15 cellular contexts compared by ENCODE assay signal in genomic region chr10:31851216-31851615, GRCh38.
A peak's percentile ranks its signal among the peaks of the same experiment; 100 is the strongest.
DNase-seq lines count a peak whose midpoint lies in the region; ATAC-seq, FAIRE-seq and TF ChIP-seq lines count a peak whose summit lies in the region.
"Had no signal": no experiment of that assay in that cellular context is flagged by ENCODE, and none has a peak within 500 bp of the region (broad histone marks: within the 10 kb centered on the region; RNA-seq: fewer than 3 reads in every experiment).

No MANE protein-coding gene starts in this region.

- H3K27ac ChIP-seq in HepG2 (ENCODE audit: extremely low read length, insufficient read depth, low read length) (no peak overlapping the region), right lobe of liver (no peak overlapping the region)
- H3K27ac ChIP-seq: 22Rv1 had no signal

- H3K4me2 ChIP-seq in HepG2 (ENCODE audit: low read depth, low read length), result no peak overlapping the region

- in situ Hi-C loops in HepG2 (cut with HindIII; ENCODE audit: extremely low pct_ligation_motif_present, low pct_unique_long_range_greater_than_20kb), result no loop called here

- H2AFZ ChIP-seq in HepG2 (ENCODE audit: low read length), result no peak overlapping the region

- H3K9me3 ChIP-seq in HepG2 (ENCODE audit: low read length) (no peaks in the 10 kb centered on the region), right lobe of liver (no peaks in the 10 kb centered on the region)

- H3K9ac ChIP-seq in HepG2 (ENCODE audit: insufficient read depth, low read depth, low read length), result no peak overlapping the region

- peak overlapping the region; percentile 27 for H3K4me3 Mint-ChIP-seq in activated T-cell treated with anti-CD3 and anti-CD28 coated beads, Interleukin-2, amount 50 U/mL, for 24 hours
- H3K4me3 Mint-ChIP-seq in activated T-cell treated with anti-CD3 and anti-CD28 coated beads, Interleukin-2, amount 50 U/mL, for 4 hours, result no peak overlapping the region
- H3K4me3 Mint-ChIP-seq in activated naive CD8-positive, alpha-beta T cell treated with anti-CD3 and anti-CD28 coated beads for 36 hours, result no peak overlapping the region
- no peak overlapping the region for H3K4me3 Mint-ChIP-seq in endothelial cell (ENCODE audit: unreplicated experiment)
- H3K4me3 Mint-ChIP-seq: CD14-positive monocyte; CD8-positive, alpha-beta T cell had no signal

- intact Hi-C loops in HepG2 (cut with micrococcal nuclease; ENCODE audit: unreplicated experiment) (no loop called here), right lobe of liver (cut with DNase I) (loop anchor here in 1 of 2 donors (10.0 kb wide), 1 partner anchor 104 kb away; no protein-coding TSS in a partner anchor)

- no peak for TF ChIP-seq CTCF in HepG2 (CRISPR knock-in tag; IDR thresholded peaks at IDR 0.05)
- no peak for TF ChIP-seq CTCF in right lobe of liver (IDR thresholded peaks at IDR 0.05)
- TF ChIP-seq CTCF in endothelial cell (IDR thresholded peaks at IDR 0.05; ENCODE audit: unreplicated experiment), result no peak

- 0 out of 2 replicates have a peak, but pooled peaks cover 3% of the 10 kb centered on the region for H4K20me1 ChIP-seq in HepG2 (ENCODE audit: insufficient read depth, low read length)

- H3K4me3 ChIP-seq in HepG2 (replicated peaks in 1 of 3; ENCODE audit: insufficient read depth in 1 of 3, low read depth in 2 of 3, low read length in 3 of 3), result no peak overlapping the region
- H3K4me3 ChIP-seq in right lobe of liver, result no peak overlapping the region

- POLR2A ChIA-PET in HepG2 (lab: Yijun Ruan, JAX), result no interaction called here

- H3K79me2 ChIP-seq in HepG2 (ENCODE audit: insufficient read depth, low read length), result peaks cover 31% of the 10 kb centered on the region

- no peak for DNase-seq in activated T-cell treated with anti-CD3 and anti-CD28 coated beads, Interleukin-2, amount 50 U/mL, for 24 hours
- no peak for DNase-seq in activated T-cell treated with anti-CD3 and anti-CD28 coated beads, Interleukin-2, amount 50 U/mL, for 4 hours
- no peak for DNase-seq in HepG2 (ENCODE audit: low spot score)
- no peak for DNase-seq in right lobe of liver
- no peak for DNase-seq in activated naive CD8-positive, alpha-beta T cell treated with anti-CD3 and anti-CD28 coated beads for 36 hours
- no peak for DNase-seq in endothelial cell (ENCODE audit: low spot score)
- no peak for DNase-seq in HCEC 1CT
- no peak for DNase-seq in midbrain (lab: John Stamatoyannopoulos, UW)
- DNase-seq: CD8-positive, alpha-beta T cell; COR-L47; DMS53; GF-D8 had no signal

- no peak for FAIRE-seq in HepG2 (lab: Jason Lieb, UNC)
- FAIRE-seq: HTR-8/SVneo had no signal

- H3K9me3 Mint-ChIP-seq in activated T-cell treated with anti-CD3 and anti-CD28 coated beads, Interleukin-2, amount 50 U/mL, for 24 hours, result no peaks in the 10 kb centered on the region
- H3K9me3 Mint-ChIP-seq in activated T-cell treated with anti-CD3 and anti-CD28 coated beads, Interleukin-2, amount 50 U/mL, for 4 hours, result no peaks in the 10 kb centered on the region
- H3K9me3 Mint-ChIP-seq in activated naive CD8-positive, alpha-beta T cell treated with anti-CD3 and anti-CD28 coated beads for 36 hours, result no peaks in the 10 kb centered on the region
- H3K9me3 Mint-ChIP-seq in endothelial cell (ENCODE audit: unreplicated experiment), result no peaks in the 10 kb centered on the region
- H3K9me3 Mint-ChIP-seq: CD14-positive monocyte; CD8-positive, alpha-beta T cell had no signal

- no peaks in the 10 kb centered on the region for H3K27me3 Mint-ChIP-seq in activated T-cell treated with anti-CD3 and anti-CD28 coated beads, Interleukin-2, amount 50 U/mL, for 24 hours
- no peaks in the 10 kb centered on the region for H3K27me3 Mint-ChIP-seq in activated T-cell treated with anti-CD3 and anti-CD28 coated beads, Interleukin-2, amount 50 U/mL, for 4 hours (ENCODE audit: low read depth)
- H3K27me3 Mint-ChIP-seq in activated naive CD8-positive, alpha-beta T cell treated with anti-CD3 and anti-CD28 coated beads for 36 hours, result no peaks in the 10 kb centered on the region
- no peaks in the 10 kb centered on the region for H3K27me3 Mint-ChIP-seq in endothelial cell (ENCODE audit: unreplicated experiment)

- H3K4me1 ChIP-seq in HepG2 (ENCODE audit: insufficient read depth, low read length), result no peaks in the 10 kb centered on the region
- no peaks in the 10 kb centered on the region for H3K4me1 ChIP-seq in right lobe of liver

- H3K36me3 Mint-ChIP-seq in activated T-cell treated with anti-CD3 and anti-CD28 coated beads, Interleukin-2, amount 50 U/mL, for 24 hours (ENCODE audit: low read depth), result peaks cover 12% of the 10 kb centered on the region
- H3K36me3 Mint-ChIP-seq in activated T-cell treated with anti-CD3 and anti-CD28 coated beads, Interleukin-2, amount 50 U/mL, for 4 hours (ENCODE audit: insufficient read depth), result peaks cover 21% of the 10 kb centered on the region
- peaks cover 2% of the 10 kb centered on the region for H3K36me3 Mint-ChIP-seq in activated naive CD8-positive, alpha-beta T cell treated with anti-CD3 and anti-CD28 coated beads for 36 hours
- H3K36me3 Mint-ChIP-seq in endothelial cell (ENCODE audit: low read depth, unreplicated experiment), result no peaks in the 10 kb centered on the region

- TF ChIP-seq POLR2A in HepG2 (IDR thresholded peaks at IDR 0.05; ENCODE audit: insufficient read depth in 1 of 2, low read depth in 2 of 2, low read length in 2 of 2) (no peak), right lobe of liver (IDR thresholded peaks at IDR 0.05) (no peak)

- 98% methylated on average over 1 of the region's 1 CpG for WGBS in HepG2 (ENCODE audit: low lambda C conversion rate)
- 91% methylated on average over 1 of the region's 1 CpG for WGBS in right lobe of liver (ENCODE audit: insufficient coverage, low coverage, low lambda C conversion rate, missing lambda C conversion rate)

- no peak for TF ChIP-seq RAD21 in HepG2 (CRISPR knock-in tag; IDR thresholded peaks at IDR 0.05)

- ATAC-seq in activated T-cell treated with anti-CD3 and anti-CD28 coated beads, Interleukin-2, amount 50 U/mL, for 4 hours, result no peak
- ATAC-seq in HepG2 (no peak), right lobe of liver (no peak)
- ATAC-seq: CD8-positive, alpha-beta T cell had no signal

- H3K27me3 ChIP-seq in HepG2 (ENCODE audit: control insufficient read depth in 1 of 2, insufficient read depth in 2 of 2, low read length in 2 of 2) (no peaks in the 10 kb centered on the region), right lobe of liver (no peaks in the 10 kb centered on the region)

- peaks cover 15% of the 10 kb centered on the region for H3K4me1 Mint-ChIP-seq in activated T-cell treated with anti-CD3 and anti-CD28 coated beads, Interleukin-2, amount 50 U/mL, for 24 hours (ENCODE audit: low read depth)
- H3K4me1 Mint-ChIP-seq in activated T-cell treated with anti-CD3 and anti-CD28 coated beads, Interleukin-2, amount 50 U/mL, for 4 hours (ENCODE audit: low read depth), result peaks cover 9% of the 10 kb centered on the region
- H3K4me1 Mint-ChIP-seq in activated naive CD8-positive, alpha-beta T cell treated with anti-CD3 and anti-CD28 coated beads for 36 hours, result peaks cover 12% of the 10 kb centered on the region
- peaks cover 37% of the 10 kb centered on the region for H3K4me1 Mint-ChIP-seq in endothelial cell (ENCODE audit: unreplicated experiment)
- H3K4me1 Mint-ChIP-seq: CD14-positive monocyte had no signal

- TF ChIP-seq EP300 in HepG2 (IDR thresholded peaks at IDR 0.05; ENCODE audit: low read depth in 2 of 2, low read length in 2 of 2), result no peak
- TF ChIP-seq EP300 in HepG2 (CRISPR knock-in tag; IDR thresholded peaks at IDR 0.05; ENCODE audit: borderline replicate concordance), result no peak

- TSS peak; percentile 19 for BruUV-seq in HepG2 (replicated peaks; lab: Mats Ljungman, UMichigan)

- peak overlapping the region; percentile 7 for H3K27ac Mint-ChIP-seq in activated T-cell treated with anti-CD3 and anti-CD28 coated beads, Interleukin-2, amount 50 U/mL, for 24 hours
- peak overlapping the region; percentile 47 for H3K27ac Mint-ChIP-seq in activated naive CD8-positive, alpha-beta T cell treated with anti-CD3 and anti-CD28 coated beads for 36 hours
- peak overlapping the region; percentile 19 for H3K27ac Mint-ChIP-seq in endothelial cell (ENCODE audit: unreplicated experiment)
- H3K27ac Mint-ChIP-seq: CD14-positive monocyte; CD8-positive, alpha-beta T cell had no signal

- H3K36me3 ChIP-seq in HepG2 (replicated peaks in 1 of 2; ENCODE audit: control insufficient read depth in 1 of 2, insufficient read depth in 2 of 2, low read length in 2 of 2), result peaks cover 6 to 32% of the 10 kb centered on the region in 2 experiments; a peak in 4 of 5 replicates
- H3K36me3 ChIP-seq in right lobe of liver, result no peaks in the 10 kb centered on the region

- CTCF ChIA-PET in HepG2 (lab: Yijun Ruan, JAX; ENCODE audit: low intra/inter-chr PET ratio, low total read pairs), result no interaction called here

TF ChIP-seq in HepG2, 621 proteins besides CTCF, POLR2A, EP300 and RAD21:
- TF ChIP-seq ZFYVE20 (CRISPR knock-in tag; IDR thresholded peaks at IDR 0.05; ENCODE audit: borderline replicate concordance, low read depth) (no peak), ZMYM3 (CRISPR knock-in tag; IDR thresholded peaks at IDR 0.05) (no peak), GLMP (CRISPR knock-in tag; IDR thresholded peaks at IDR 0.05; ENCODE audit: borderline replicate concordance) (no peak)
